ENCODE assay signal across 1 cellular context in genomic region chr1:31507676-31508530, GRCh38.
TF ChIP-seq lines count a peak whose summit lies in the region.

No MANE protein-coding gene starts in this region.

TF ChIP-seq in GM12878, 131 proteins besides CTCF, POLR2A, EP300 and RAD21 (continued from another document):
- peak; percentile 79 for TF ChIP-seq BCL3 (IDR thresholded peaks at IDR 0.05; ENCODE audit: borderline replicate concordance, insufficient read depth, low read depth, low read length, poor library complexity, severe bottlenecking)
TF ChIP-seq in GM12878: peak in this region for 17.
